1 cellular context compared by ENCODE assay signal in genomic region chr2:200003444-200003843, GRCh38.
TF ChIP-seq lines count a peak whose summit lies in the region.

No MANE protein-coding gene starts in this region.

TF ChIP-seq in WTC11, 78 proteins besides CTCF, POLR2A, EP300 and RAD21:
- no peak for TF ChIP-seq HMGA2 (CRISPR knock-in tag; IDR thresholded peaks at IDR 0.05)
- no peak for TF ChIP-seq ZBTB43 (CRISPR knock-in tag; IDR thresholded peaks at IDR 0.05)
- TF ChIP-seq ZNF121 (CRISPR knock-in tag; IDR thresholded peaks at IDR 0.05) = no peak
- TF ChIP-seq STAT6 (CRISPR knock-in tag; conservative IDR thresholded peaks at IDR 0.05; ENCODE audit: low read depth) = no peak
- TF ChIP-seq MLX (CRISPR knock-in tag; IDR thresholded peaks at IDR 0.05) = no peak
- no peak for TF ChIP-seq EMX1 (CRISPR knock-in tag; IDR thresholded peaks at IDR 0.05)
- no peak for TF ChIP-seq NR3C1 (CRISPR knock-in tag; conservative IDR thresholded peaks at IDR 0.05; ENCODE audit: low read depth)
- TF ChIP-seq GTF2I (CRISPR knock-in tag; conservative IDR thresholded peaks at IDR 0.05) = no peak
- TF ChIP-seq ATF3 (CRISPR knock-in tag; conservative IDR thresholded peaks at IDR 0.05) = no peak
- no peak for TF ChIP-seq CBFB (CRISPR knock-in tag; IDR thresholded peaks at IDR 0.05; ENCODE audit: low read depth)
